14 cellular contexts compared by ENCODE assay signal in genomic region chr13:48586591-48587103, GRCh38. TPM values are rescaled to one million over a fixed set of nuclear protein-coding genes. Genes with fewer than 3 reads are reported as not detected.
DNase-seq lines count a peak whose midpoint lies in the region; ATAC-seq, FAIRE-seq and TF ChIP-seq lines count a peak whose summit lies in the region.
"Had no signal": no experiment of that assay in that cellular context is flagged by ENCODE, and none has a peak within 500 bp of the region (broad histone marks: within the 10 kb centered on the region; RNA-seq: fewer than 3 reads in every experiment).

No MANE protein-coding gene starts in this region.

- FAIRE-seq in astrocyte (lab: Jason Lieb, UNC): no peak
- FAIRE-seq: A204.1 had no signal

- H3K27ac ChIP-seq in astrocyte (ENCODE audit: low read depth, low read length) (no peak overlapping the region), lung (ENCODE audit: low read depth in 1 of 2, low read length in 1 of 2) (no peak overlapping the region), thyroid gland (peak overlapping the region in 1 of 3 donors; percentile 7)
- H3K27ac ChIP-seq: hepatocyte had no signal

- H3K4me3 Mint-ChIP-seq in activated CD8-positive, alpha-beta T cell treated with anti-CD3 and anti-CD28 coated beads, Interleukin-2, amount 10 ng/mL, durations not matched to agents 7 days and 5 days: peak overlapping the region; percentile 0
- H3K4me3 Mint-ChIP-seq in activated CD8-positive, alpha-beta T cell treated with anti-CD3 and anti-CD28 coated beads for 36 hours: no peak overlapping the region
- no peak overlapping the region for H3K4me3 Mint-ChIP-seq in astrocyte (ENCODE audit: unreplicated experiment)
- H3K4me3 Mint-ChIP-seq: type B pancreatic cell had no signal

- in situ Hi-C loops in ACHN (cut with HindIII; ENCODE audit: low pct_ligation_motif_present, low pct_unique_long_range_greater_than_20kb, low sequenced_read_pairs): no loop called here

- H3K4me3 ChIP-seq in astrocyte (ENCODE audit: insufficient read depth, low read depth, low read length) (no peak overlapping the region), lung (no peak overlapping the region), thyroid gland (replicated peaks in 1 of 3) (no peak overlapping the region)
- H3K4me3 ChIP-seq: hepatocyte had no signal

- TF ChIP-seq POLR2A in thyroid gland (IDR thresholded peaks at IDR 0.05): no peak

- H3K36me3 ChIP-seq in astrocyte (ENCODE audit: insufficient read depth, low read length) (no peaks in the 10 kb centered on the region), lung (ENCODE audit: control insufficient read depth in 2 of 2, insufficient read depth in 2 of 2, low read length in 2 of 2) (no peaks in the 10 kb centered on the region), thyroid gland (no peaks in the 10 kb centered on the region)

- CTCF ChIA-PET in activated CD8-positive, alpha-beta T cell treated with anti-CD3 and anti-CD28 coated beads, Interleukin-2, amount 10 ng/mL, durations not matched to agents 7 days and 5 days (lab: Charles Lee): no interaction called here
- CTCF ChIA-PET in activated CD8-positive, alpha-beta T cell treated with anti-CD3 and anti-CD28 coated beads for 36 hours (lab: Charles Lee): interaction anchor here (0.5 kb wide), 1 partner anchor 446 kb away, joined by 3 read pairs; no protein-coding TSS in a partner anchor

- H3K27me3 Mint-ChIP-seq in activated CD8-positive, alpha-beta T cell treated with anti-CD3 and anti-CD28 coated beads, Interleukin-2, amount 10 ng/mL, durations not matched to agents 7 days and 5 days (ENCODE audit: low read depth): peaks cover 22% of the 10 kb centered on the region
- peaks cover 8% of the 10 kb centered on the region for H3K27me3 Mint-ChIP-seq in activated CD8-positive, alpha-beta T cell treated with anti-CD3 and anti-CD28 coated beads for 36 hours
- H3K27me3 Mint-ChIP-seq in astrocyte (ENCODE audit: low read depth, unreplicated experiment): peaks cover 4% of the 10 kb centered on the region
- H3K27me3 Mint-ChIP-seq: type B pancreatic cell had no signal

- no peaks in the 10 kb centered on the region for H3K27me3 ChIP-seq in astrocyte (ENCODE audit: insufficient read depth, low read length)
- no peaks in the 10 kb centered on the region for H3K27me3 ChIP-seq in lung (ENCODE audit: control insufficient read depth, insufficient read depth)
- no peaks in the 10 kb centered on the region for H3K27me3 ChIP-seq in thyroid gland
- H3K27me3 ChIP-seq: hepatocyte had no signal

- peak overlapping the region; percentile 44 for H2AFZ ChIP-seq in astrocyte (ENCODE audit: low read depth, low read length)
- H2AFZ ChIP-seq: hepatocyte had no signal

- intact Hi-C loops in activated CD8-positive, alpha-beta T cell treated with anti-CD3 and anti-CD28 coated beads for 36 hours (cut with micrococcal nuclease): loop anchor here (10.0 kb wide), 1 partner anchor 462 kb away; no protein-coding TSS in a partner anchor
- intact Hi-C loops in thyroid gland (cut with DNase I): loop anchor here (10.0 kb wide), 2 partner anchors 352 to 462 kb away; partner anchors contain the start of gene ITM2B

- H3K9me3 ChIP-seq in astrocyte (ENCODE audit: insufficient read depth, low read depth, low read length): no peaks in the 10 kb centered on the region
- H3K9me3 ChIP-seq in lung (ENCODE audit: control insufficient read depth in 2 of 2, insufficient read depth in 1 of 2, low read length in 1 of 2): peaks cover 0 to 2% of the 10 kb centered on the region in 2 donors
- H3K9me3 ChIP-seq in thyroid gland: no peaks in the 10 kb centered on the region

- ATAC-seq in activated CD8-positive, alpha-beta T cell treated with anti-CD3 and anti-CD28 coated beads, Interleukin-2, amount 10 ng/mL, durations not matched to agents 7 days and 5 days: peak; percentile 58
- ATAC-seq in activated CD8-positive, alpha-beta T cell treated with anti-CD3 and anti-CD28 coated beads for 36 hours: no peak
- ATAC-seq in lung (ENCODE audit: insufficient read depth, low FRiP score) (peak; percentile 21), HG03175 (IDR thresholded peaks at IDR 0.05; ENCODE audit: unreplicated experiment) (no peak)
- ATAC-seq: activated naive CD4-positive, alpha-beta T cell treated with anti-CD3 and anti-CD28 coated beads, Interleukin-2, amount 50 U/mL, for 72 hours had no signal

- H3K9ac ChIP-seq in astrocyte (ENCODE audit: low read length): no peak overlapping the region

- H3K36me3 Mint-ChIP-seq in activated CD8-positive, alpha-beta T cell treated with anti-CD3 and anti-CD28 coated beads, Interleukin-2, amount 10 ng/mL, durations not matched to agents 7 days and 5 days (ENCODE audit: low read depth): peaks cover 8% of the 10 kb centered on the region
- H3K36me3 Mint-ChIP-seq in activated CD8-positive, alpha-beta T cell treated with anti-CD3 and anti-CD28 coated beads for 36 hours (ENCODE audit: low read depth): no peaks in the 10 kb centered on the region
- H3K36me3 Mint-ChIP-seq in astrocyte (ENCODE audit: low read depth, unreplicated experiment): no peaks in the 10 kb centered on the region
- H3K36me3 Mint-ChIP-seq: activated naive CD4-positive, alpha-beta T cell treated with anti-CD3 and anti-CD28 coated beads, Interleukin-2, amount 50 U/mL, for 72 hours; type B pancreatic cell had no signal

- H3K27ac Mint-ChIP-seq in activated CD8-positive, alpha-beta T cell treated with anti-CD3 and anti-CD28 coated beads, Interleukin-2, amount 10 ng/mL, durations not matched to agents 7 days and 5 days: peak overlapping the region; percentile 62
- H3K27ac Mint-ChIP-seq in activated CD8-positive, alpha-beta T cell treated with anti-CD3 and anti-CD28 coated beads for 36 hours: no peak overlapping the region
- H3K27ac Mint-ChIP-seq in astrocyte (ENCODE audit: unreplicated experiment): no peak overlapping the region
- H3K27ac Mint-ChIP-seq: activated naive CD4-positive, alpha-beta T cell treated with anti-CD3 and anti-CD28 coated beads, Interleukin-2, amount 50 U/mL, for 72 hours; type B pancreatic cell had no signal

- DNase-seq in activated CD8-positive, alpha-beta T cell treated with anti-CD3 and anti-CD28 coated beads, Interleukin-2, amount 10 ng/mL, durations not matched to agents 7 days and 5 days: peak; percentile 29
- no peak for DNase-seq in activated CD8-positive, alpha-beta T cell treated with anti-CD3 and anti-CD28 coated beads for 36 hours
- DNase-seq in astrocyte (ENCODE audit: low read depth) (peak; percentile 65), lung (ENCODE audit: low spot score) (peak; percentile 33), thyroid gland (peak; percentile 63 to 66), GM20000 (ENCODE audit: low spot score) (no peak), ACHN (no peak)
- DNase-seq: NCI-H1694; stimulated activated CD4-positive, alpha-beta T cell treated with anti-CD3 and anti-CD28 coated beads, Interleukin-15, amount 100 ng/mL, for 24 hours had no signal

- POLR2A ChIA-PET in activated CD8-positive, alpha-beta T cell treated with anti-CD3 and anti-CD28 coated beads, Interleukin-2, amount 10 ng/mL, durations not matched to agents 7 days and 5 days (lab: Charles Lee): no interaction called here
- POLR2A ChIA-PET in activated CD8-positive, alpha-beta T cell treated with anti-CD3 and anti-CD28 coated beads for 36 hours (lab: Charles Lee): no interaction called here

- no peaks in the 10 kb centered on the region for H3K4me1 ChIP-seq in astrocyte (ENCODE audit: insufficient read depth, low read length)
- H3K4me1 ChIP-seq in lung (ENCODE audit: control insufficient read depth in 2 of 2, insufficient read depth in 2 of 2, low read length in 2 of 2): peaks cover 4 to 8% of the 10 kb centered on the region in 2 donors
- peaks cover 7 to 12% of the 10 kb centered on the region in 2 donors for H3K4me1 ChIP-seq in thyroid gland

- no peaks in the 10 kb centered on the region for H3K79me2 ChIP-seq in astrocyte (ENCODE audit: insufficient read depth, low read length)
- H3K79me2 ChIP-seq: hepatocyte had no signal

- WGBS in lung, 2 donors: 19 to 21% methylated on average over 5 of the region's 5 CpGs
- 19 to 22% methylated on average over 5 of the region's 5 CpGs for WGBS in thyroid gland, 2 donors

- peak overlapping the region; percentile 16 for H3K4me2 ChIP-seq in astrocyte (ENCODE audit: low read length)
- H3K4me2 ChIP-seq: hepatocyte had no signal

- no peak for TF ChIP-seq CTCF in activated CD8-positive, alpha-beta T cell treated with anti-CD3 and anti-CD28 coated beads for 36 hours (IDR thresholded peaks at IDR 0.05)
- TF ChIP-seq CTCF in astrocyte (IDR thresholded peaks at IDR 0.05; ENCODE audit: insufficient read depth, low read depth, low read length): no peak
- TF ChIP-seq CTCF in lung (IDR thresholded peaks at IDR 0.05; ENCODE audit: control extremely low read depth, extremely low read depth): no peak
- TF ChIP-seq CTCF in thyroid gland (IDR thresholded peaks at IDR 0.05): no peak
- no peak for TF ChIP-seq CTCF in GM20000 (IDR thresholded peaks at IDR 0.05; ENCODE audit: extremely low read depth, missing control alignments)

- H3K4me1 Mint-ChIP-seq in activated CD8-positive, alpha-beta T cell treated with anti-CD3 and anti-CD28 coated beads, Interleukin-2, amount 10 ng/mL, durations not matched to agents 7 days and 5 days (ENCODE audit: low read depth): peaks cover 19% of the 10 kb centered on the region
- peaks cover 8% of the 10 kb centered on the region for H3K4me1 Mint-ChIP-seq in activated CD8-positive, alpha-beta T cell treated with anti-CD3 and anti-CD28 coated beads for 36 hours (ENCODE audit: low read depth)
- peaks cover 2% of the 10 kb centered on the region for H3K4me1 Mint-ChIP-seq in astrocyte (ENCODE audit: low read depth, unreplicated experiment)

- no peaks in the 10 kb centered on the region for H4K20me1 ChIP-seq in astrocyte (ENCODE audit: insufficient read depth, low read length)

- no peaks in the 10 kb centered on the region for H3K9me3 Mint-ChIP-seq in activated CD8-positive, alpha-beta T cell treated with anti-CD3 and anti-CD28 coated beads, Interleukin-2, amount 10 ng/mL, durations not matched to agents 7 days and 5 days (ENCODE audit: insufficient read depth)
- no peaks in the 10 kb centered on the region for H3K9me3 Mint-ChIP-seq in activated CD8-positive, alpha-beta T cell treated with anti-CD3 and anti-CD28 coated beads for 36 hours
- H3K9me3 Mint-ChIP-seq in astrocyte (ENCODE audit: unreplicated experiment): peaks cover 2% of the 10 kb centered on the region
- H3K9me3 Mint-ChIP-seq: type B pancreatic cell had no signal

RNA-seq across cellular contexts. Expression of gene RCBTB2, which starts 53.8 kb away (rescaled TPM):
- total RNA-seq in activated CD8-positive, alpha-beta T cell treated with anti-CD3 and anti-CD28 coated beads, Interleukin-2, amount 10 ng/mL, durations not matched to agents 7 days and 5 days: 10 to 100 TPM; 31.0 to 31.5 TPM
- total RNA-seq in activated CD8-positive, alpha-beta T cell treated with anti-CD3 and anti-CD28 coated beads for 36 hours: 1 to 10 TPM; 1.6 to 2.2 TPM
- total RNA-seq in astrocyte (4.3 and 4.8 TPM in 2 replicates), lung (10 to 100 TPM in 1 of 2 donors, 1 to 10 TPM in 1; 10.0 to 18.4 TPM), thyroid gland (10 to 100 TPM; 29.1 to 49.6 (median 34.9) TPM)
- polyA plus RNA-seq in lung: 10 to 100 TPM in 1 of 2 donors, 1 to 10 TPM in 1; 8.5 to 14.2 TPM

Comparison
In these comparisons a context has a peak if more than half of its experiments do, and no peak if none do; other contexts are left out.
1. ATAC-seq: peak in activated CD8-positive, alpha-beta T cell treated with anti-CD3 and anti-CD28 coated beads, Interleukin-2, amount 10 ng/mL, durations not matched to agents 7 days and 5 days (single experiment) and lung (single experiment); none in activated CD8-positive, alpha-beta T cell treated with anti-CD3 and anti-CD28 coated beads for 36 hours (single experiment) and HG03175 (single experiment).
2. DNase-seq: peak in activated CD8-positive, alpha-beta T cell treated with anti-CD3 and anti-CD28 coated beads, Interleukin-2, amount 10 ng/mL, durations not matched to agents 7 days and 5 days (single experiment), astrocyte (single experiment), lung (single experiment) and thyroid gland (2 of 2); none in activated CD8-positive, alpha-beta T cell treated with anti-CD3 and anti-CD28 coated beads for 36 hours (single experiment), GM20000 (single experiment) and ACHN (single experiment).